Comparison of ENCODE assay signal across 24 cellular contexts in the genomic region with DNA sequence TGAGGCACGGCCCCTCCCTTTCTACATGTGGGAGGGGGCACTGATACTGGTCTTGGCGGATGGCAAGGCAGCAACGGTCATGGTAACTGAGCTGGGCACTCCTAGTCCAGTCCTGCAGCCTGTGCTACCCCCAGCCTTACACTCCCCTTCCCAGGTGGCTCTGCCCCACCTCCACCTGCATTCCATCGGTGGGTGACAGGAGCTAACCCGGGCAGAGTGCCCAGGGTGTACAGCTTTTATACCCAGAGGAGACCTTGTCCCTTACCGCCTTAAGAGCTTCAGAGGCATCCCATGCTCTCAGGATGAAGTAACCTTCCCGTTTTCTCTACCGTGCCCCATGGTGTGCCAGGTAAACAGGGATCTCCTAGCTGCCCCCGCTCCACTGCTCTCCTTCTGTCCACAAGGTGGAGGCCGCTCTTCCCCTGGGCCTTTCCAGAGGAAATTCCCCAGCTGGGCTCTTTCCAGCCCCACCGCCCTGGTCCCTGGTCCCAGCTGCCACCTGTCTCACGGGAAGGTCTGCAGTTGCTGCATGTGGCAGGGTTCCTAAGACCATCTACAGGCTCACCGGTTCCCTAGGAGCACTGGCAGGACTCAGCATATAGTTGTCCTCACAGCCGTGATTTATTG. TPM values are rescaled to one million over a fixed set of nuclear protein-coding genes. Genes with fewer than 3 reads are reported as not detected.
A peak's percentile ranks its signal among the peaks of the same experiment; 100 is the strongest.
DNase-seq lines count a peak whose midpoint lies in the region; ATAC-seq and TF ChIP-seq lines count a peak whose summit lies in the region.
"Had no signal": no experiment of that assay in that cellular context is flagged by ENCODE, and none has a peak within 500 bp of the region (broad histone marks: within the 10 kb centered on the region; RNA-seq: fewer than 3 reads in every experiment).

No MANE protein-coding gene starts in this region.

- intact Hi-C loops in body of pancreas (cut with DNase I) (no loop called here), mucosa of descending colon (cut with DNase I, micrococcal nuclease) (no loop called here), dorsolateral prefrontal cortex (cut with DNase I) (no loop called here)

- DNase-seq in NCI-H2171 treated with DMSO at 0.1 percent for 48 hours (lab: John Stamatoyannopoulos, UW) (peak; percentile 30), NCI-H2171 (lab: John Stamatoyannopoulos, UW) (no peak), body of pancreas (peak; percentile 93 to 96 (median 96)), mucosa of descending colon (no peak), DMS53 treated with DMSO at 0.1 percent for 48 hours (lab: John Stamatoyannopoulos, UW; ENCODE audit: unreplicated experiment) (no peak), dorsolateral prefrontal cortex (no peak), HCEC 1CT (no peak), GM19238 (ENCODE audit: insufficient read length, low spot score) (no peak)
- DNase-seq: activated B cell treated with CpG ODN at 0.5 μM for 24 hours; activated naive CD4-positive, alpha-beta T cell treated with anti-CD3 and anti-CD28 coated beads, Interleukin-2, amount 50 U/mL, for 16 hours; AML-193; CD8-positive, alpha-beta memory T cell; DMS79; GF-D8; H9; kidney; mesenchymal stem cell; naive B cell; NCI-H187 treated with DMSO at 0.1 percent for 48 hours; NCI-H774; stimulated activated naive CD8-positive, alpha-beta T cell treated with anti-CD3 and anti-CD28 coated beads, Interleukin-15, amount 100 ng/mL, for 72 hours; transverse colon had no signal

- H3K27ac ChIP-seq in body of pancreas (peak overlapping the region; percentile 82 to 88 (median 85)), dorsolateral prefrontal cortex (peak overlapping the region in 14 of 59 donors; percentile 4 to 90 (median 56))
- H3K27ac ChIP-seq: right atrium auricular region, transverse colon had no signal

- H3K27me3 ChIP-seq in body of pancreas (no peaks in the 10 kb centered on the region), dorsolateral prefrontal cortex (no peaks in the 10 kb centered on the region)
- H3K27me3 ChIP-seq: right atrium auricular region, transverse colon had no signal

- no peaks in the 10 kb centered on the region for H3K9me3 ChIP-seq in body of pancreas
- H3K9me3 ChIP-seq in mucosa of descending colon: no peaks in the 10 kb centered on the region
- H3K9me3 ChIP-seq: right atrium auricular region, transverse colon had no signal

- H3K36me3 ChIP-seq in body of pancreas (replicated peaks in 1 of 2; ENCODE audit: insufficient read depth in 1 of 2, low read depth in 2 of 2) (no peaks in the 10 kb centered on the region), mucosa of descending colon (ENCODE audit: low read depth) (no peaks in the 10 kb centered on the region)
- H3K36me3 ChIP-seq: right atrium auricular region, transverse colon had no signal

- peak in 2 of 3 donors; percentile 12 to 24 for TF ChIP-seq POLR2A in body of pancreas (IDR thresholded peaks at IDR 0.05)

- H3K4me1 ChIP-seq in body of pancreas: peaks cover 23% of the 10 kb centered on the region
- no peaks in the 10 kb centered on the region for H3K4me1 ChIP-seq in mucosa of descending colon (ENCODE audit: low read depth)
- H3K4me1 ChIP-seq: right atrium auricular region, transverse colon had no signal

- H3K4me3 ChIP-seq in body of pancreas: no peak overlapping the region
- no peak overlapping the region for H3K4me3 ChIP-seq in mucosa of descending colon
- H3K4me3 ChIP-seq in dorsolateral prefrontal cortex: no peak overlapping the region
- H3K4me3 ChIP-seq: right atrium auricular region, transverse colon had no signal

- ATAC-seq in body of pancreas (peak; percentile 93), mucosa of descending colon (peak; percentile 14)
- ATAC-seq: Right ventricle myocardium inferior; stimulated activated naive CD8-positive, alpha-beta T cell treated with anti-CD3 and anti-CD28 coated beads, Interleukin-15, amount 100 ng/mL, for 72 hours had no signal

- 18 to 21% methylated on average over 10 to 14 of the region's 14 CpGs for WGBS in body of pancreas, 2 donors

- peak in 6 of 7 experiments; percentile 13 to 70 (median 62) for TF ChIP-seq CTCF in body of pancreas (IDR thresholded peaks at IDR 0.05)
- no peak for TF ChIP-seq CTCF in mucosa of descending colon (IDR thresholded peaks at IDR 0.05)
- TF ChIP-seq CTCF in dorsolateral prefrontal cortex (IDR thresholded peaks at IDR 0.05 in 54 of 56, conservative IDR thresholded peaks at IDR 0.05 in 2 of 56; ENCODE audit: low read depth in 1 of 56, partially characterized antibody in 56 of 56): no peak

RNA-seq across cellular contexts. Expression of gene BRI3BP, which starts 20.5 kb away (rescaled TPM):
- total RNA-seq in body of pancreas: 1 to 10 TPM; 5.9 to 8.0 TPM
- 10 to 100 TPM; 21.3 to 45.1 (median 44.4) TPM for total RNA-seq in mucosa of descending colon
- 10 to 100 TPM; 19.5 to 37.7 (median 28.0) TPM for total RNA-seq in dorsolateral prefrontal cortex

RNA-seq across cellular contexts. Expression of gene DHX37, which starts 25.0 kb away (rescaled TPM):
- total RNA-seq in body of pancreas (10 to 100 TPM; 10.1 to 10.5 TPM), mucosa of descending colon (10 to 100 TPM; 14.4 to 17.8 (median 14.8) TPM), dorsolateral prefrontal cortex (10 to 100 TPM; 11.3 to 26.5 (median 16.9) TPM)

RNA-seq across cellular contexts. Expression of gene AACS, which starts 51.3 kb away (rescaled TPM):
- 10 to 100 TPM; 15.0 to 22.4 TPM for total RNA-seq in body of pancreas
- 10 to 100 TPM; 29.0 to 58.4 (median 39.0) TPM for total RNA-seq in mucosa of descending colon
- total RNA-seq in dorsolateral prefrontal cortex: 100 to 1,000 TPM in 10 of 120 experiments, 10 to 100 TPM in 110; 33.4 to 125 (median 80.9) TPM

Comparison
In these comparisons a context has a peak if more than half of its experiments do, and no peak if none do; other contexts are left out.
1. DNase-seq: peak in NCI-H2171 treated with DMSO at 0.1 percent for 48 hours (single experiment) and body of pancreas (4 of 4); none in NCI-H2171 (single experiment), mucosa of descending colon (0 of 3), DMS53 treated with DMSO at 0.1 percent for 48 hours (single experiment), dorsolateral prefrontal cortex (0 of 10), HCEC 1CT (single experiment) and GM19238 (single experiment).
2. CTCF ChIP-seq: peak in body of pancreas (6 of 7); none in mucosa of descending colon (single experiment) and dorsolateral prefrontal cortex (0 of 56).